8 cellular contexts compared by ENCODE assay signal in genomic region chr17:38751144-38751802, GRCh38. TPM values are rescaled to one million over a fixed set of nuclear protein-coding genes. Genes with fewer than 3 reads are reported as not detected.
DNase-seq lines count a peak whose midpoint lies in the region; ATAC-seq, FAIRE-seq and TF ChIP-seq lines count a peak whose summit lies in the region.

No MANE protein-coding gene starts in this region.

- H3K79me1 ChIP-seq in H1 (ENCODE audit: low read depth, low read length): peaks cover 5% of the 10 kb centered on the region

- peaks cover 43% of the 10 kb centered on the region for H3K23me2 ChIP-seq in H1 (ENCODE audit: low read depth, low read length)

- no peak overlapping the region for H2BK20ac ChIP-seq in H1 (ENCODE audit: low read length)

- FAIRE-seq in H1 (lab: Jason Lieb, UNC): no peak

- H3K27me3 ChIP-seq in heart left ventricle: peaks cover 0 to 27% (median 0%) of the 10 kb centered on the region in 9 donors
- H3K27me3 ChIP-seq in H1 (replicated peaks in 1 of 4; ENCODE audit: control insufficient read depth in 3 of 4, extremely low read depth in 1 of 4, insufficient read depth in 3 of 4, low read length in 3 of 4): peaks cover 0 to 11% (median 5%) of the 10 kb centered on the region in 4 experiments; a peak in 5 of 7 replicates
- H3K27me3 ChIP-seq in rectal smooth muscle tissue (ENCODE audit: control insufficient read depth, insufficient read depth, low read length): peaks cover 2% of the 10 kb centered on the region

- ATAC-seq in heart left ventricle (no peak), Right ventricle myocardium superior (ENCODE audit: poor library complexity) (no peak), HG02973 (IDR thresholded peaks at IDR 0.05; ENCODE audit: unreplicated experiment) (no peak)

- H3K9ac ChIP-seq in H1 (replicated peaks in 1 of 4; ENCODE audit: extremely low read depth in 1 of 4, low read depth in 3 of 4, low read length in 3 of 4) (peak overlapping the region in 1 of 4 experiments; percentile 7; a peak in 2 of 7 replicates), rectal smooth muscle tissue (ENCODE audit: low read length) (no peak overlapping the region)

- H2BK5ac ChIP-seq in H1 (ENCODE audit: low read depth, low read length): no peak overlapping the region

- H3K14ac ChIP-seq in H1 (ENCODE audit: insufficient read length): no peak overlapping the region

- no peak for TF ChIP-seq POLR2A in heart left ventricle (IDR thresholded peaks at IDR 0.05)
- TF ChIP-seq POLR2A in H1 (IDR thresholded peaks at IDR 0.05; ENCODE audit: control extremely low read depth in 1 of 2, low read depth in 2 of 2, low read length in 2 of 2): no peak

- H3K36me3 ChIP-seq in heart left ventricle (peaks cover 0 to 26% (median 20%) of the 10 kb centered on the region in 9 donors), H1 (ENCODE audit: control insufficient read depth in 2 of 4, insufficient read depth in 4 of 4, low read length in 3 of 4) (peaks cover 5 to 10% (median 9%) of the 10 kb centered on the region in 4 experiments; a peak in 7 of 8 replicates), rectal smooth muscle tissue (ENCODE audit: control insufficient read depth, insufficient read depth, low read length) (peaks cover 11% of the 10 kb centered on the region)

- peaks cover 0 to 73% (median 47%) of the 10 kb centered on the region in 12 donors for H3K4me1 ChIP-seq in heart left ventricle
- H3K4me1 ChIP-seq in H1 (replicated peaks in 1 of 4; ENCODE audit: control insufficient read depth in 3 of 4, insufficient read depth in 4 of 4, low read length in 3 of 4): peaks cover 2 to 12% (median 6%) of the 10 kb centered on the region in 4 experiments
- H3K4me1 ChIP-seq in rectal smooth muscle tissue (ENCODE audit: control insufficient read depth, insufficient read depth, low read length): no peaks in the 10 kb centered on the region

- no peak overlapping the region for H3K4ac ChIP-seq in H1 (replicated peaks; ENCODE audit: insufficient read length, low read depth, low read length)

- 5 to 7% (median 6%) methylated on average over 10 of the region's 10 CpGs for WGBS in heart left ventricle, 4 donors
- WGBS in H1 (ENCODE audit: extremely low coverage in 1 of 2, insufficient coverage in 1 of 2, insufficient read length in 1 of 2, insufficient replicate concordance in 2 of 2, low coverage in 1 of 2, low lambda C conversion rate in 2 of 2, missing lambda C conversion rate in 1 of 2), 2 experiments: 9% methylated on average over 8 of the region's 10 CpGs; no CpG with 5 or more reads in 1 of the 2 experiments

- H3K4me2 ChIP-seq in H1 (ENCODE audit: insufficient read depth in 1 of 2, low read depth in 2 of 2, low read length in 2 of 2): peak overlapping the region; percentile 89 to 91

- H2AFZ ChIP-seq in H1 (ENCODE audit: low read length): no peak overlapping the region

- no peak overlapping the region for H4K5ac ChIP-seq in H1 (ENCODE audit: insufficient read length, low read depth, low read length)

- no peak overlapping the region for H4K8ac ChIP-seq in H1 (ENCODE audit: extremely low read depth, insufficient read depth, low read length)

- CTCF ChIA-PET in H1 (lab: Charles Lee; ENCODE audit: partially characterized antibody): interaction anchor here (0.8 to 1.7 kb wide), 6 partner anchors 17 to 74 kb away, joined by 3 to 8 read pairs (median 4); no protein-coding TSS in a partner anchor

- no peak for TF ChIP-seq EP300 in H1 (IDR thresholded peaks at IDR 0.05; ENCODE audit: borderline replicate concordance in 1 of 2, low read depth in 2 of 2, low read length in 2 of 2)

- peak overlapping the region; percentile 27 to 99 (median 96) for H3K27ac ChIP-seq in heart left ventricle
- no peak overlapping the region for H3K27ac ChIP-seq in H1 (ENCODE audit: low read depth, low read length)
- peak overlapping the region; percentile 65 for H3K27ac ChIP-seq in rectal smooth muscle tissue (ENCODE audit: low read depth, low read length)

- intact Hi-C loops in heart left ventricle (cut with DNase I) (loop anchor here in 3 of 10 donors (5.0 kb wide), 4 partner anchors 46 to 401 kb away; partner anchors contain the start of genes PIP4K2B (in 2 of the 3), LASP1 (in 1 of the 3), PLXDC1 (in 1 of the 3) and RPL23 (in 1 of the 3)), Right ventricle myocardium superior (cut with DNase I) (loop anchor here (5.0 kb wide), 1 partner anchor 46 kb away; the partner anchor contains the start of gene PIP4K2B)

- peak overlapping the region in 9 of 12 donors; percentile 66 to 99 (median 94) for H3K4me3 ChIP-seq in heart left ventricle
- peak overlapping the region; percentile 66 to 87 (median 84) for H3K4me3 ChIP-seq in H1 (ENCODE audit: extremely low read depth in 1 of 4, insufficient read depth in 2 of 4, low read depth in 3 of 4, low read length in 4 of 4)
- peak overlapping the region; percentile 44 for H3K4me3 ChIP-seq in rectal smooth muscle tissue (ENCODE audit: low read length)

- TF ChIP-seq RAD21 in H1 (IDR thresholded peaks at IDR 0.05 in 1 of 2, conservative IDR thresholded peaks at IDR 0.05 in 1 of 2; ENCODE audit: low read depth in 2 of 2, low read length in 2 of 2): no peak

- H3K9me3 ChIP-seq in heart left ventricle (no peaks in the 10 kb centered on the region), H1 (ENCODE audit: insufficient read depth in 2 of 2, low read depth in 1 of 2, low read length in 1 of 2) (no peaks in the 10 kb centered on the region)

- H3K18ac ChIP-seq in H1 (ENCODE audit: extremely low read depth, low read length): no peak overlapping the region

- TF ChIP-seq CTCF in heart left ventricle (IDR thresholded peaks at IDR 0.05) (no peak), H1 (IDR thresholded peaks at IDR 0.05; ENCODE audit: control extremely low read depth in 1 of 3, insufficient read depth in 1 of 3, low read depth in 1 of 3, low read length in 3 of 3) (no peak)

- DNase-seq in heart left ventricle (no peak), Right ventricle myocardium superior (no peak), OCI-M1 (lab: John Stamatoyannopoulos, UW) (peak; percentile 81), H1 (ENCODE audit: low read depth in 1 of 2, low spot score in 2 of 2) (no peak), SKM-1 (lab: John Stamatoyannopoulos, UW; ENCODE audit: unreplicated experiment) (no peak), occipital lobe (lab: John Stamatoyannopoulos, UW) (no peak)

- no peak overlapping the region for H2BK15ac ChIP-seq in H1 (ENCODE audit: low read length)

- H3K23ac ChIP-seq in H1 (ENCODE audit: insufficient read length): no peak overlapping the region

- POLR2A ChIA-PET in H1 (lab: Charles Lee; ENCODE audit: partially characterized antibody): interaction anchor here (0.7 to 3.6 kb wide), 14 partner anchors 10 to 449 kb away, joined by 3 to 22 read pairs (median 4); partner anchors contain the start of genes CWC25, LASP1, MLLT6 and RPL19

- no peak overlapping the region for H3K56ac ChIP-seq in H1 (replicated peaks; ENCODE audit: insufficient read length, low read depth, low read length)

- no peak overlapping the region for H4K91ac ChIP-seq in H1 (replicated peaks; ENCODE audit: insufficient read length, low read length)

- peaks cover 9 to 26% of the 10 kb centered on the region in 2 experiments for H3K79me2 ChIP-seq in H1 (ENCODE audit: control insufficient read depth in 1 of 2, insufficient read depth in 2 of 2, low read length in 2 of 2)

- no peak overlapping the region for H2AK5ac ChIP-seq in H1 (ENCODE audit: low read depth, low read length)

- peaks cover 4 to 12% of the 10 kb centered on the region in 2 experiments for H4K20me1 ChIP-seq in H1 (replicated peaks in 1 of 2; ENCODE audit: control insufficient read depth in 1 of 2, insufficient read depth in 2 of 2, low read length in 2 of 2)

- H2BK120ac ChIP-seq in H1 (replicated peaks; ENCODE audit: low read depth, low read length): no peak overlapping the region

- no peak overlapping the region for H2BK12ac ChIP-seq in H1 (ENCODE audit: low read depth, low read length)

RNA-seq across cellular contexts. Expression of gene PSMB3, which starts 1.3 kb away (rescaled TPM):
- total RNA-seq in heart left ventricle (100 to 1,000 TPM; 145 to 305 (median 194) TPM), Right ventricle myocardium superior (154 TPM), occipital lobe (138 TPM)
- polyA plus RNA-seq in heart left ventricle (100 to 1,000 TPM; 298 to 304 TPM), H1 (2011; rRNA removed) (866 and 914 TPM in 2 replicates)
- total RNA-seq in H1 (2021; fragmentation: NEBNext Ultra II Directional; extraction: Animal tissue kit (Norgen Biotek cat#: 25700)): 291 and 301 TPM in 2 replicates
- 619 TPM for polyA plus RNA-seq in H1 (2011; cell fraction: cytosol; rRNA removed)
- 473 TPM for polyA plus RNA-seq in H1 (2011; cell fraction: nucleus; rRNA removed)
- polyA plus RNA-seq in H1 (2012, experiment 1 of 2): 334 to 383 TPM (median 362 TPM) in 4 replicates
- 693 TPM for polyA plus RNA-seq in H1 (2012, experiment 2 of 2)
- polyA plus RNA-seq in H1 (2013, experiment 1 of 2): 292 TPM
- polyA plus RNA-seq in H1 (2013, experiment 2 of 2): 289 TPM
- polyA minus RNA-seq in H1 (2011; rRNA and poly(A)+ RNA removed): 275 and 292 TPM in 2 replicates
- polyA minus RNA-seq in H1 (2011; cell fraction: cytosol; rRNA and poly(A)+ RNA removed): 96.6 TPM
- polyA minus RNA-seq in H1 (2011; cell fraction: nucleus; rRNA and poly(A)+ RNA removed): 86.6 TPM

RNA-seq across cellular contexts. Expression of gene PCGF2, which starts 3.1 kb away (rescaled TPM):
- total RNA-seq in heart left ventricle: 10 to 100 TPM in 7 of 9 donors, 1 to 10 TPM in 2; 3.8 to 26.3 (median 21.9) TPM
- polyA plus RNA-seq in heart left ventricle: 10 to 100 TPM; 16.5 to 33.6 TPM
- total RNA-seq in Right ventricle myocardium superior: 22.2 TPM
- total RNA-seq in H1 (2021; fragmentation: NEBNext Ultra II Directional; extraction: Animal tissue kit (Norgen Biotek cat#: 25700)): 86.1 and 93.3 TPM in 2 replicates
- polyA plus RNA-seq in H1 (2011; rRNA removed): 42.1 and 81.4 TPM in 2 replicates
- polyA plus RNA-seq in H1 (2011; cell fraction: cytosol; rRNA removed): 29.9 TPM
- 84.7 TPM for polyA plus RNA-seq in H1 (2011; cell fraction: nucleus; rRNA removed)
- polyA plus RNA-seq in H1 (2012, experiment 1 of 2): 75.9 to 100 TPM (median 96.1 TPM) in 4 replicates
- polyA plus RNA-seq in H1 (2012, experiment 2 of 2): 61.3 TPM
- 40.8 TPM for polyA plus RNA-seq in H1 (2013, experiment 1 of 2)
- polyA plus RNA-seq in H1 (2013, experiment 2 of 2): 42.2 TPM
- 13.2 and 28.0 TPM in 2 replicates for polyA minus RNA-seq in H1 (2011; rRNA and poly(A)+ RNA removed)
- polyA minus RNA-seq in H1 (2011; cell fraction: cytosol; rRNA and poly(A)+ RNA removed): 57.5 TPM
- 21.4 TPM for polyA minus RNA-seq in H1 (2011; cell fraction: nucleus; rRNA and poly(A)+ RNA removed)
- total RNA-seq in occipital lobe: 4.8 TPM

RNA-seq across cellular contexts. Expression of gene CISD3, which starts 21.1 kb away (rescaled TPM):
- 10 to 100 TPM; 21.2 to 80.3 (median 65.4) TPM for total RNA-seq in heart left ventricle
- 10 to 100 TPM; 61.4 to 65.1 TPM for polyA plus RNA-seq in heart left ventricle
- total RNA-seq in Right ventricle myocardium superior: 82.5 TPM
- 11.1 and 11.6 TPM in 2 replicates for total RNA-seq in H1 (2021; fragmentation: NEBNext Ultra II Directional; extraction: Animal tissue kit (Norgen Biotek cat#: 25700))
- 8.4 and 9.4 TPM in 2 replicates for polyA plus RNA-seq in H1 (2011; rRNA removed)
- 6.7 TPM for polyA plus RNA-seq in H1 (2011; cell fraction: cytosol; rRNA removed)
- polyA plus RNA-seq in H1 (2011; cell fraction: nucleus; rRNA removed): 7.1 TPM
- 7.7 to 15.0 TPM (median 9.7 TPM) in 4 replicates for polyA plus RNA-seq in H1 (2012, experiment 1 of 2)
- 8.8 TPM for polyA plus RNA-seq in H1 (2012, experiment 2 of 2)
- 7.5 TPM for polyA plus RNA-seq in H1 (2013, experiment 1 of 2)
- polyA plus RNA-seq in H1 (2013, experiment 2 of 2): 8.1 TPM
- 1.8 and 3.9 TPM in 2 replicates for polyA minus RNA-seq in H1 (2011; rRNA and poly(A)+ RNA removed)
- polyA minus RNA-seq in H1 (2011; cell fraction: cytosol; rRNA and poly(A)+ RNA removed): 5.7 TPM
- polyA minus RNA-seq in H1 (2011; cell fraction: nucleus; rRNA and poly(A)+ RNA removed): 6.7 TPM
- 2.3 TPM for total RNA-seq in occipital lobe

RNA-seq across cellular contexts. Expression of gene MLLT6, which starts 46.2 kb away (rescaled TPM):
- total RNA-seq in heart left ventricle: 10 to 100 TPM; 43.6 to 91.3 (median 68.3) TPM
- polyA plus RNA-seq in heart left ventricle: 10 to 100 TPM; 35.2 to 71.1 TPM
- 71.9 TPM for total RNA-seq in Right ventricle myocardium superior
- 7.7 and 8.0 TPM in 2 replicates for total RNA-seq in H1 (2021; fragmentation: NEBNext Ultra II Directional; extraction: Animal tissue kit (Norgen Biotek cat#: 25700))
- 6.5 and 7.7 TPM in 2 replicates for polyA plus RNA-seq in H1 (2011; rRNA removed)
- 9.3 TPM for polyA plus RNA-seq in H1 (2011; cell fraction: cytosol; rRNA removed)
- polyA plus RNA-seq in H1 (2011; cell fraction: nucleus; rRNA removed): 57.8 TPM
- 8.9 to 16.8 TPM (median 11.1 TPM) in 4 replicates for polyA plus RNA-seq in H1 (2012, experiment 1 of 2)
- 5.1 TPM for polyA plus RNA-seq in H1 (2012, experiment 2 of 2)
- polyA plus RNA-seq in H1 (2013, experiment 1 of 2): 3.0 TPM
- polyA plus RNA-seq in H1 (2013, experiment 2 of 2): 2.4 TPM
- polyA minus RNA-seq in H1 (2011; rRNA and poly(A)+ RNA removed): 8.2 and 12.8 TPM in 2 replicates
- 6.0 TPM for polyA minus RNA-seq in H1 (2011; cell fraction: cytosol; rRNA and poly(A)+ RNA removed)
- polyA minus RNA-seq in H1 (2011; cell fraction: nucleus; rRNA and poly(A)+ RNA removed): 19.7 TPM
- 18.4 TPM for total RNA-seq in occipital lobe

RNA-seq across cellular contexts. Expression of gene PIP4K2B, which starts 48.1 kb away (rescaled TPM):
- total RNA-seq in heart left ventricle: 10 to 100 TPM; 39.4 to 55.0 (median 48.5) TPM
- 10 to 100 TPM; 23.3 to 38.9 TPM for polyA plus RNA-seq in heart left ventricle
- total RNA-seq in Right ventricle myocardium superior: 41.9 TPM
- total RNA-seq in H1 (2021; fragmentation: NEBNext Ultra II Directional; extraction: Animal tissue kit (Norgen Biotek cat#: 25700)): 57.7 and 57.8 TPM in 2 replicates
- polyA plus RNA-seq in H1 (2011; rRNA removed): 21.5 and 24.8 TPM in 2 replicates
- polyA plus RNA-seq in H1 (2011; cell fraction: cytosol; rRNA removed): 31.0 TPM
- 63.9 TPM for polyA plus RNA-seq in H1 (2011; cell fraction: nucleus; rRNA removed)
- 35.5 to 43.4 TPM (median 39.2 TPM) in 4 replicates for polyA plus RNA-seq in H1 (2012, experiment 1 of 2)
- 25.9 TPM for polyA plus RNA-seq in H1 (2012, experiment 2 of 2)
- 24.4 TPM for polyA plus RNA-seq in H1 (2013, experiment 1 of 2)
- polyA plus RNA-seq in H1 (2013, experiment 2 of 2): 24.9 TPM
- 89.5 and 99.4 TPM in 2 replicates for polyA minus RNA-seq in H1 (2011; rRNA and poly(A)+ RNA removed)
- 28.3 TPM for polyA minus RNA-seq in H1 (2011; cell fraction: cytosol; rRNA and poly(A)+ RNA removed)
- 22.3 TPM for polyA minus RNA-seq in H1 (2011; cell fraction: nucleus; rRNA and poly(A)+ RNA removed)
- total RNA-seq in occipital lobe: 166 TPM

Comparison
In these comparisons a context has a peak if more than half of its experiments do, and no peak if none do; other contexts are left out.
1. H3K4me3 ChIP-seq: peak in every context shown above with its lines; median percentile 94 in heart left ventricle; 84 in H1; 44 in rectal smooth muscle tissue.